ENCODE assay signal across 31 cellular contexts in genomic region chr10:125299476-125299875, GRCh38.
"Had no signal": no experiment of that assay in that cellular context is flagged by ENCODE, and none has a peak within 500 bp of the region (broad histone marks: within the 10 kb centered on the region; RNA-seq: fewer than 3 reads in every experiment).

No MANE protein-coding gene starts in this region.

- H3K4me3 Mint-ChIP-seq: activated B cell treated with CpG ODN at 0.5 μM for 24 hours; activated CD8-positive, alpha-beta T cell treated with anti-CD3 and anti-CD28 coated beads for 36 hours; activated naive CD8-positive, alpha-beta T cell; activated T-cell treated with anti-CD3 and anti-CD28 coated beads, Interleukin-2, amount 50 U/mL, for 4 hours; activated T-helper 17 cell treated with anti-CD3 and anti-CD28 coated beads, Interleukin-2, amount 50 U/mL, for 72 hours; central memory CD8-positive, alpha-beta T cell; effector memory CD8-positive, alpha-beta T cell; T-helper 17 cell; T-helper 2 cell treated with Interferon-gamma antibody and Interleukin-4, amounts not matched to agents 5 μg/mL and 100 μg/mL, for 36 hours had no signal

- H3K36me3 Mint-ChIP-seq: activated naive CD8-positive, alpha-beta T cell had no signal

- H3K4me1 Mint-ChIP-seq: activated B cell treated with CpG ODN at 0.5 μM for 24 hours; activated T-helper 17 cell treated with anti-CD3 and anti-CD28 coated beads, Interleukin-2, amount 50 U/mL, for 72 hours; central memory CD8-positive, alpha-beta T cell; T-helper 17 cell had no signal

- H3K9me3 Mint-ChIP-seq: activated B cell treated with CpG ODN at 0.5 μM for 24 hours; activated CD8-positive, alpha-beta T cell treated with anti-CD3 and anti-CD28 coated beads for 36 hours had no signal

- H3K27me3 Mint-ChIP-seq: T-helper 17 cell had no signal

- ATAC-seq: activated CD4-positive, CD25-positive, alpha-beta regulatory T cell treated with anti-CD3 and anti-CD28 coated beads, Interleukin-2, amount 50 U/mL, for 24 hours; activated CD8-positive, alpha-beta T cell treated with anti-CD3 and anti-CD28 coated beads for 36 hours; activated T-cell treated with anti-CD3 and anti-CD28 coated beads, Interleukin-2, amount 50 U/mL, for 4 hours; activated T-helper 17 cell treated with anti-CD3 and anti-CD28 coated beads, Interleukin-2, amount 50 U/mL, for 72 hours; effector memory CD8-positive, alpha-beta T cell; foreskin keratinocyte; gastrocnemius medialis; heart left ventricle; T-helper 17 cell had no signal

- H3K27ac Mint-ChIP-seq: activated B cell treated with CpG ODN at 0.5 μM for 24 hours; activated CD8-positive, alpha-beta T cell treated with anti-CD3 and anti-CD28 coated beads for 36 hours; activated naive CD8-positive, alpha-beta T cell; activated T-helper 17 cell treated with anti-CD3 and anti-CD28 coated beads, Interleukin-2, amount 50 U/mL, for 72 hours; effector memory CD8-positive, alpha-beta T cell; T-helper 17 cell; T-helper 2 cell treated with Interferon-gamma antibody and Interleukin-4, amounts not matched to agents 5 μg/mL and 100 μg/mL, for 36 hours had no signal

- DNase-seq: activated B cell treated with CpG ODN at 0.5 μM for 24 hours; activated CD4-positive, alpha-beta T cell treated with anti-CD3 and anti-CD28 coated beads for 48 hours; activated CD4-positive, alpha-beta T cell treated with anti-CD3 and anti-CD28 coated beads, Interleukin-2, amount 50 U/mL, for 1 hour; activated CD4-positive, alpha-beta T cell treated with anti-CD3 and anti-CD28 coated beads, Interleukin-2, amount 50 U/mL, for 48 hours; activated CD8-positive, alpha-beta memory T cell treated with anti-CD3 and anti-CD28 coated beads for 24 hours; activated CD8-positive, alpha-beta T cell treated with anti-CD3 and anti-CD28 coated beads for 36 hours; activated effector memory CD4-positive, alpha-beta T cell treated with Interleukin-2 at 50 U/mL for 16 hours; activated gamma-delta T cell treated with Interleukin-2 at 50 U/mL for 16 hours; activated naive CD4-positive, alpha-beta T cell treated with anti-CD3 and anti-CD28 coated beads, Interleukin-2, amount 50 U/mL, for 16 hours; activated naive CD4-positive, alpha-beta T cell treated with Interleukin-2 at 50 U/mL for 16 hours; activated T-cell treated with anti-CD3 and anti-CD28 coated beads, Interleukin-2, amount 50 U/mL, for 4 hours; amniotic stem cell; anterior cingulate cortex; brain microvascular endothelial cell; cortex of kidney; dermis blood vessel endothelial cell; effector CD4-positive, alpha-beta T cell; effector memory CD8-positive, alpha-beta T cell; erythroblast; foreskin keratinocyte; gastrocnemius medialis; glutamatergic neuron; heart left ventricle; T-helper 17 cell; T1000; WERI-Rb-1 had no signal
